ENCODE assay signal across 8 cellular contexts in genomic region chr11:2151500-2152257, GRCh38. TPM values are rescaled to one million over a fixed set of nuclear protein-coding genes. Genes with fewer than 3 reads are reported as not detected.
DNase-seq lines count a peak whose midpoint lies in the region; ATAC-seq and TF ChIP-seq lines count a peak whose summit lies in the region.

No MANE protein-coding gene starts in this region.

- DNase-seq in GM03348 (ENCODE audit: low spot score) (peak; percentile 87), NCI-H1048 (lab: John Stamatoyannopoulos, UW) (peak; percentile 44), T follicular helper cell (ENCODE audit: low read depth) (peak; percentile 73), cardiac muscle cell (ENCODE audit: low read depth in 1 of 2, low spot score in 1 of 2) (peak; percentile 76 to 92), psoas muscle (peak; percentile 73 to 89), uterus (peak; percentile 82)
- DNase-seq in activated naive CD8-positive, alpha-beta T cell treated with anti-CD3 and anti-CD28 coated beads, Interleukin-2, amount 10 ng/mL, durations not matched to agents 7 days and 5 days, result peak; percentile 78

- TF ChIP-seq CTCF in cardiac muscle cell (IDR thresholded peaks at IDR 0.05; ENCODE audit: low read depth, low read length) (peak; percentile 73), psoas muscle (IDR thresholded peaks at IDR 0.05) (peak; percentile 85), uterus (IDR thresholded peaks at IDR 0.05) (peak; percentile 78 to 95 (median 90))

- H3K9me3 ChIP-seq in cardiac muscle cell (ENCODE audit: low read depth) (no peaks in the 10 kb centered on the region), psoas muscle (no peaks in the 10 kb centered on the region), uterus (no peaks in the 10 kb centered on the region)

- H3K4me1 Mint-ChIP-seq in activated naive CD8-positive, alpha-beta T cell treated with anti-CD3 and anti-CD28 coated beads, Interleukin-2, amount 10 ng/mL, durations not matched to agents 7 days and 5 days, result peaks cover 5% of the 10 kb centered on the region

- POLR2A ChIA-PET in activated naive CD8-positive, alpha-beta T cell treated with anti-CD3 and anti-CD28 coated beads, Interleukin-2, amount 10 ng/mL, durations not matched to agents 7 days and 5 days (lab: Charles Lee), result interaction anchor here (0.6 to 2.6 kb wide), 2 partner anchors 114 to 166 kb away, joined by 4 to 8 read pairs; no protein-coding TSS in a partner anchor

- H3K36me3 ChIP-seq in cardiac muscle cell (no peaks in the 10 kb centered on the region), psoas muscle (ENCODE audit: insufficient read depth in 1 of 2, low read depth in 1 of 2) (no peaks in the 10 kb centered on the region), uterus (no peaks in the 10 kb centered on the region)

- 1 to 3% (median 2%) methylated on average over 22 of the region's 22 CpGs for WGBS in psoas muscle, 3 donors

- H3K9me3 Mint-ChIP-seq in activated naive CD8-positive, alpha-beta T cell treated with anti-CD3 and anti-CD28 coated beads, Interleukin-2, amount 10 ng/mL, durations not matched to agents 7 days and 5 days, result no peaks in the 10 kb centered on the region

- peaks cover 31% of the 10 kb centered on the region for H3K27me3 Mint-ChIP-seq in activated naive CD8-positive, alpha-beta T cell treated with anti-CD3 and anti-CD28 coated beads, Interleukin-2, amount 10 ng/mL, durations not matched to agents 7 days and 5 days

- H3K36me3 Mint-ChIP-seq in activated naive CD8-positive, alpha-beta T cell treated with anti-CD3 and anti-CD28 coated beads, Interleukin-2, amount 10 ng/mL, durations not matched to agents 7 days and 5 days, result no peaks in the 10 kb centered on the region

- no peaks in the 10 kb centered on the region for H3K4me1 ChIP-seq in cardiac muscle cell (ENCODE audit: low read depth)
- peaks cover 13% of the 10 kb centered on the region for H3K4me1 ChIP-seq in psoas muscle
- H3K4me1 ChIP-seq in uterus, result peaks cover 0 to 5% of the 10 kb centered on the region in 2 donors

- H3K4me3 ChIP-seq in cardiac muscle cell (no peak overlapping the region), psoas muscle (no peak overlapping the region), uterus (no peak overlapping the region)

- H3K4me3 Mint-ChIP-seq in activated naive CD8-positive, alpha-beta T cell treated with anti-CD3 and anti-CD28 coated beads, Interleukin-2, amount 10 ng/mL, durations not matched to agents 7 days and 5 days, result no peak overlapping the region

- peak overlapping the region; percentile 38 for H3K27ac Mint-ChIP-seq in activated naive CD8-positive, alpha-beta T cell treated with anti-CD3 and anti-CD28 coated beads, Interleukin-2, amount 10 ng/mL, durations not matched to agents 7 days and 5 days

- H3K27ac ChIP-seq in cardiac muscle cell (peak overlapping the region; percentile 15), psoas muscle (no peak overlapping the region), uterus (no peak overlapping the region)

- intact Hi-C loops in psoas muscle (cut with DNase I) (loop anchor here (1.0 to 5.0 kb wide), 6 partner anchors 209 to 497 kb away; partner anchors contain the start of gene TNNI2 (in 1 of the 2)), uterus (cut with DNase I; ENCODE audit: low total_unique reads) (loop anchor here (5.0 to 10.0 kb wide), 2 partner anchors 314 to 457 kb away; partner anchors contain the start of genes KRTAP5-6 and TNNI2)

- H3K27me3 ChIP-seq in cardiac muscle cell, result peaks cover 24% of the 10 kb centered on the region
- H3K27me3 ChIP-seq in psoas muscle (ENCODE audit: insufficient read depth in 3 of 3, low read length in 2 of 3), result peaks cover 0 to 17% (median 2%) of the 10 kb centered on the region in 3 donors
- peaks cover 0 to 4% of the 10 kb centered on the region in 2 donors for H3K27me3 ChIP-seq in uterus

- TF ChIP-seq POLR2A in uterus (IDR thresholded peaks at IDR 0.05), result no peak

- peak; percentile 52 for ATAC-seq in activated naive CD8-positive, alpha-beta T cell treated with anti-CD3 and anti-CD28 coated beads, Interleukin-2, amount 10 ng/mL, durations not matched to agents 7 days and 5 days (ENCODE audit: low read depth)
- peak; percentile 66 to 83 (median 76) for ATAC-seq in psoas muscle
- ATAC-seq in GM19351 (IDR thresholded peaks at IDR 0.05; ENCODE audit: unreplicated experiment), result no peak

RNA-seq across cellular contexts. Expression of gene INS, which starts 9.3 kb away (rescaled TPM):
- not detected for total RNA-seq in activated naive CD8-positive, alpha-beta T cell treated with anti-CD3 and anti-CD28 coated beads, Interleukin-2, amount 10 ng/mL, durations not matched to agents 7 days and 5 days
- total RNA-seq in cardiac muscle cell (not detected in 2 replicates), psoas muscle (not detected), uterus (not detected)
- polyA plus RNA-seq in cardiac muscle cell (not detected in 2 replicates), psoas muscle (1 to 10 TPM in 1 of 3 donors, under 1 TPM in 1, not detected in 1; 0.65 to 2.8 TPM)

RNA-seq across cellular contexts. Expression of gene IGF2, which starts 12.5 kb away (rescaled TPM):
- not detected for total RNA-seq in activated naive CD8-positive, alpha-beta T cell treated with anti-CD3 and anti-CD28 coated beads, Interleukin-2, amount 10 ng/mL, durations not matched to agents 7 days and 5 days
- 91.4 and 120 TPM in 2 replicates for total RNA-seq in cardiac muscle cell
- 136 and 155 TPM in 2 replicates for polyA plus RNA-seq in cardiac muscle cell
- total RNA-seq in psoas muscle, result 100 to 1,000 TPM in 3 of 4 donors, 10 to 100 TPM in 1; 60.2 to 471 (median 119) TPM
- 10 to 100 TPM in 2 of 3 donors, 1 to 10 TPM in 1; 5.9 to 38.4 (median 14.6) TPM for polyA plus RNA-seq in psoas muscle
- 100 to 1,000 TPM in 3 of 4 donors, 10 to 100 TPM in 1; 54.1 to 347 (median 188) TPM for total RNA-seq in uterus

RNA-seq across cellular contexts. Expression of gene TH, which starts 19.9 kb away (rescaled TPM):
- total RNA-seq in activated naive CD8-positive, alpha-beta T cell treated with anti-CD3 and anti-CD28 coated beads, Interleukin-2, amount 10 ng/mL, durations not matched to agents 7 days and 5 days, result not detected
- not detected in 2 replicates for total RNA-seq in cardiac muscle cell
- not detected in 2 replicates for polyA plus RNA-seq in cardiac muscle cell
- under 1 TPM in 1 of 4 donors, not detected in 3; 0.34 TPM for total RNA-seq in psoas muscle
- under 1 TPM in 1 of 3 donors, not detected in 2; 0.16 TPM for polyA plus RNA-seq in psoas muscle
- 1 to 10 TPM in 1 of 4 donors, under 1 TPM in 1, not detected in 2; 0.37 to 1.3 TPM for total RNA-seq in uterus

Comparison
In these comparisons a context has a peak if more than half of its experiments do, and no peak if none do; other contexts are left out.
1. RNA of gene IGF2, which starts 12.5 kb away (total RNA-seq): 54.1 to 347 TPM in uterus, 60.2 to 471 TPM in psoas muscle and 91.4 to 120 TPM in cardiac muscle cell; not detected in activated naive CD8-positive, alpha-beta T cell treated with anti-CD3 and anti-CD28 coated beads, Interleukin-2, amount 10 ng/mL, durations not matched to agents 7 days and 5 days; every median in the first group is over 10 times any median in the second.
2. Peak in every context shown above with its lines, with median percentiles within 50 percentile points of each other: DNase-seq and CTCF ChIP-seq.